Comparison of ENCODE assay signal across 6 cellular contexts in genomic region chr16:680967-681745, GRCh38. TPM values are rescaled to one million over a fixed set of nuclear protein-coding genes. Genes with fewer than 3 reads are reported as not detected.
A peak's percentile ranks its signal among the peaks of the same experiment; 100 is the strongest.
DNase-seq lines count a peak whose midpoint lies in the region; ATAC-seq and TF ChIP-seq lines count a peak whose summit lies in the region.

No MANE protein-coding gene starts in this region.

- no peaks in the 10 kb centered on the region for H3K27me3 ChIP-seq in H7 (ENCODE audit: control insufficient read depth, insufficient read depth, low read length)
- H3K27me3 ChIP-seq in SU-DHL-6 (ENCODE audit: low read length): no peaks in the 10 kb centered on the region
- no peaks in the 10 kb centered on the region for H3K27me3 ChIP-seq in vagina

- no peaks in the 10 kb centered on the region for H4K20me1 ChIP-seq in SU-DHL-6 (ENCODE audit: low read depth, low read length)

- TF ChIP-seq POLR2A in vagina (IDR thresholded peaks at IDR 0.05): no peak
- no peak for TF ChIP-seq POLR2A in GM18505 (IDR thresholded peaks at IDR 0.05; ENCODE audit: borderline replicate concordance, extremely low read depth, insufficient read depth, insufficient read length)

- H3F3A ChIP-seq in SU-DHL-6 (ENCODE audit: insufficient read depth): peaks cover 9% of the 10 kb centered on the region; the same call in 1 of the 2 replicates

- intact Hi-C loops in vagina (cut with DNase I): no loop called here

- no peak overlapping the region for H2AFZ ChIP-seq in SU-DHL-6 (ENCODE audit: low read depth, low read length, severe bottlenecking)

- peak overlapping the region; percentile 75 for H3K9ac ChIP-seq in SU-DHL-6 (ENCODE audit: low read length)

- H3K79me2 ChIP-seq in SU-DHL-6 (ENCODE audit: insufficient read depth, low read length): peaks cover 23% of the 10 kb centered on the region; the same call in 1 of the 2 replicates

- H3K4me3 ChIP-seq in H7 (ENCODE audit: insufficient read depth, low read depth, low read length) (peak overlapping the region; percentile 90), SU-DHL-6 (ENCODE audit: insufficient read depth, low read length, poor library complexity, severe bottlenecking) (peak overlapping the region; percentile 62), vagina (peak overlapping the region; percentile 79 to 83)

- peaks cover 73% of the 10 kb centered on the region for H3K4me1 ChIP-seq in vagina

- peak overlapping the region; percentile 57 for H3K4me2 ChIP-seq in SU-DHL-6 (ENCODE audit: low read depth, low read length, poor library complexity, severe bottlenecking)

- peak; percentile 10 for TF ChIP-seq CTCF in SU-DHL-6 (IDR thresholded peaks at IDR 0.05; ENCODE audit: insufficient read depth, low read length, poor library complexity, severe bottlenecking)
- TF ChIP-seq CTCF in vagina (IDR thresholded peaks at IDR 0.05): no peak

- ATAC-seq in GM19023 (IDR thresholded peaks at IDR 0.05; ENCODE audit: unreplicated experiment): no peak
- ATAC-seq in GM18505 (IDR thresholded peaks at IDR 0.05; ENCODE audit: unreplicated experiment): no peak

- peak overlapping the region; percentile 51 for H3K27ac ChIP-seq in SU-DHL-6 (ENCODE audit: low read depth, low read length)
- H3K27ac ChIP-seq in vagina: peak overlapping the region; percentile 82

- H3K9me3 ChIP-seq in SU-DHL-6 (ENCODE audit: insufficient read depth, low read length) (no peaks in the 10 kb centered on the region), vagina (no peaks in the 10 kb centered on the region)

- peaks cover 11% of the 10 kb centered on the region for H3K36me3 ChIP-seq in H7 (replicated peaks; ENCODE audit: control insufficient read depth, insufficient read depth, low read length)
- H3K36me3 ChIP-seq in SU-DHL-6 (ENCODE audit: low read length): no peaks in the 10 kb centered on the region
- H3K36me3 ChIP-seq in vagina: peaks cover 0 to 22% of the 10 kb centered on the region in 2 donors

- DNase-seq in H7: peak; percentile 73
- DNase-seq in hepatic stellate cell (ENCODE audit: low spot score): peak; percentile 40
- DNase-seq in vagina (ENCODE audit: extremely low spot score in 2 of 2): no peak

- H3K9me2 ChIP-seq in SU-DHL-6 (replicated peaks; ENCODE audit: insufficient read depth, low read length): no peaks in the 10 kb centered on the region

RNA-seq across cellular contexts. Expression of gene STUB1, which starts 0.9 kb away (rescaled TPM):
- total RNA-seq in H7 (2014; rRNA removed; shearing (Covaris generic)): 85.3 and 115 TPM in 2 replicates
- 124 TPM for total RNA-seq in vagina

RNA-seq across cellular contexts. Expression of gene JMJD8, which starts 3.0 kb away (rescaled TPM):
- total RNA-seq in H7 (2014; rRNA removed; shearing (Covaris generic)): 63.8 and 88.2 TPM in 2 replicates
- 62.9 TPM for total RNA-seq in vagina

RNA-seq across cellular contexts. Expression of gene RHBDL1, which starts 5.7 kb away (rescaled TPM):
- 3.1 and 5.9 TPM in 2 replicates for total RNA-seq in H7 (2014; rRNA removed; shearing (Covaris generic))
- 1.7 TPM for total RNA-seq in vagina

RNA-seq across cellular contexts. Expression of gene WDR24, which starts 9.0 kb away (rescaled TPM):
- 18.3 and 18.9 TPM in 2 replicates for total RNA-seq in H7 (2014; rRNA removed; shearing (Covaris generic))
- total RNA-seq in vagina: 12.3 TPM

RNA-seq across cellular contexts. Expression of gene RHOT2, which starts 13.2 kb away (rescaled TPM):
- 164 and 174 TPM in 2 replicates for total RNA-seq in H7 (2014; rRNA removed; shearing (Covaris generic))
- total RNA-seq in vagina: 91.1 TPM

Comparison
In these comparisons a context has a peak if more than half of its experiments do, and no peak if none do; other contexts are left out.
1. DNase-seq: peak in H7 (single experiment) and hepatic stellate cell (single experiment); none in vagina (0 of 2).
2. Peak in every context shown above with its lines, with median percentiles within 50 percentile points of each other: H3K4me3 ChIP-seq.